Comparison of ENCODE assay signal across 9 cellular contexts in genomic region chr7:602341-603141, GRCh38.
DNase-seq lines count a peak whose midpoint lies in the region; ATAC-seq, FAIRE-seq and TF ChIP-seq lines count a peak whose summit lies in the region.
"Had no signal": no experiment of that assay in that cellular context is flagged by ENCODE, and none has a peak within 500 bp of the region (broad histone marks: within the 10 kb centered on the region; RNA-seq: fewer than 3 reads in every experiment).

No MANE protein-coding gene starts in this region.

- peak overlapping the region; percentile 96 for H3K4me3 Mint-ChIP-seq in activated CD4-positive, alpha-beta T cell treated with anti-CD3 and anti-CD28 coated beads, Interleukin-2, amount 10 ng/mL, durations not matched to agents 24 days and 14 days

- H3K36me3 Mint-ChIP-seq in activated CD4-positive, alpha-beta T cell treated with anti-CD3 and anti-CD28 coated beads, Interleukin-2, amount 10 ng/mL, durations not matched to agents 24 days and 14 days (ENCODE audit: low read depth) = peaks cover 31% of the 10 kb centered on the region

- H3K4me1 ChIP-seq in heart right ventricle = peaks cover 20 to 52% (median 29%) of the 10 kb centered on the region in 9 donors

- H3K27ac Mint-ChIP-seq in activated CD4-positive, alpha-beta T cell treated with anti-CD3 and anti-CD28 coated beads, Interleukin-2, amount 10 ng/mL, durations not matched to agents 24 days and 14 days = peak overlapping the region; percentile 100

- TF ChIP-seq POLR2A in GM12892 (IDR thresholded peaks at IDR 0.05; ENCODE audit: low read depth, low read length) = peak; percentile 59

- ATAC-seq in heart right ventricle = peak in 2 of 8 donors; percentile 7 to 20
- no peak for ATAC-seq in HG02852 (IDR thresholded peaks at IDR 0.05; ENCODE audit: unreplicated experiment)
- ATAC-seq in HG03159 (IDR thresholded peaks at IDR 0.05; ENCODE audit: unreplicated experiment) = no peak

- H3K27me3 ChIP-seq in heart right ventricle = no peaks in the 10 kb centered on the region
- H3K27me3 ChIP-seq: cardiac muscle cell had no signal

- H3K4me3 ChIP-seq in heart right ventricle = peak overlapping the region in 3 of 10 donors; percentile 21 to 33 (median 33)
- H3K4me3 ChIP-seq: cardiac muscle cell had no signal

- no peak for FAIRE-seq in GM12892 (lab: Jason Lieb, UNC)

- no peak for DNase-seq in GM12892 (ENCODE audit: insufficient read length)
- DNase-seq in activated CD4-positive, alpha-beta T cell treated with anti-CD3 and anti-CD28 coated beads, Interleukin-2, amount 10 ng/mL, durations not matched to agents 24 days and 14 days = peak; percentile 70
- DNase-seq in heart right ventricle = no peak
- peak; percentile 72 for DNase-seq in stimulated activated CD4-positive, alpha-beta T cell treated with anti-CD3 and anti-CD28 coated beads, Interleukin-4, amount 100 ng/mL, for 24 hours
- DNase-seq in NCI-H2029 treated with DMSO at 0.1 percent for 48 hours (lab: John Stamatoyannopoulos, UW) = no peak
- no peak for DNase-seq in NCI-H345 treated with DMSO at 0.1 percent for 48 hours (lab: John Stamatoyannopoulos, UW; ENCODE audit: unreplicated experiment)

- peaks cover 0 to 11% (median 0%) of the 10 kb centered on the region in 9 donors for H3K36me3 ChIP-seq in heart right ventricle
- H3K36me3 ChIP-seq: cardiac muscle cell had no signal

- H3K4me1 Mint-ChIP-seq in activated CD4-positive, alpha-beta T cell treated with anti-CD3 and anti-CD28 coated beads, Interleukin-2, amount 10 ng/mL, durations not matched to agents 24 days and 14 days = peaks cover 40% of the 10 kb centered on the region

- peak overlapping the region in 9 of 10 donors; percentile 58 to 94 (median 81) for H3K27ac ChIP-seq in heart right ventricle
- H3K27ac ChIP-seq: cardiac muscle cell had no signal

- intact Hi-C loops in activated CD4-positive, alpha-beta T cell treated with anti-CD3 and anti-CD28 coated beads, Interleukin-2, amount 10 ng/mL, durations not matched to agents 24 days and 14 days (cut with micrococcal nuclease) = loop anchor here (5.0 to 10.0 kb wide), 3 partner anchors 85 to 320 kb away; partner anchors contain the start of gene PDGFA
- intact Hi-C loops in heart right ventricle (cut with DNase I) = no loop called here

- no peaks in the 10 kb centered on the region for H3K9me3 ChIP-seq in heart right ventricle

- no peaks in the 10 kb centered on the region for H3K27me3 Mint-ChIP-seq in activated CD4-positive, alpha-beta T cell treated with anti-CD3 and anti-CD28 coated beads, Interleukin-2, amount 10 ng/mL, durations not matched to agents 24 days and 14 days

- TF ChIP-seq CTCF in heart right ventricle (IDR thresholded peaks at IDR 0.05) = no peak

- WGBS in heart right ventricle, 2 donors = 71 to 74% methylated on average over 35 to 38 of the region's 38 CpGs

- no peaks in the 10 kb centered on the region for H3K9me3 Mint-ChIP-seq in activated CD4-positive, alpha-beta T cell treated with anti-CD3 and anti-CD28 coated beads, Interleukin-2, amount 10 ng/mL, durations not matched to agents 24 days and 14 days

Comparison
In these comparisons a context has a peak if more than half of its experiments do, and no peak if none do; other contexts are left out.
1. DNase-seq: peak in activated CD4-positive, alpha-beta T cell treated with anti-CD3 and anti-CD28 coated beads, Interleukin-2, amount 10 ng/mL, durations not matched to agents 24 days and 14 days (single experiment) and stimulated activated CD4-positive, alpha-beta T cell treated with anti-CD3 and anti-CD28 coated beads, Interleukin-4, amount 100 ng/mL, for 24 hours (single experiment); none in GM12892 (single experiment), heart right ventricle (0 of 2), NCI-H2029 treated with DMSO at 0.1 percent for 48 hours (single experiment) and NCI-H345 treated with DMSO at 0.1 percent for 48 hours (single experiment).